Comparison of ENCODE assay signal across 21 cellular contexts in genomic region chr11:121420398-121420797, GRCh38. TPM values are rescaled to one million over a fixed set of nuclear protein-coding genes. Genes with fewer than 3 reads are reported as not detected.
DNase-seq lines count a peak whose midpoint lies in the region; ATAC-seq and TF ChIP-seq lines count a peak whose summit lies in the region.
"Had no signal": no experiment of that assay in that cellular context is flagged by ENCODE, and none has a peak within 500 bp of the region (broad histone marks: within the 10 kb centered on the region; RNA-seq: fewer than 3 reads in every experiment).

No MANE protein-coding gene starts in this region.

- no peaks in the 10 kb centered on the region for H3K79me1 ChIP-seq in mesenchymal stem cell (replicated peaks; ENCODE audit: low read length, poor library complexity, severe bottlenecking)

- peak in 1 of 3 donors; percentile 29 for DNase-seq in CD4-positive, CD25-positive, alpha-beta regulatory T cell
- peak in 1 of 7 experiments; percentile 27 for DNase-seq in CD8-positive, alpha-beta T cell
- no peak for DNase-seq in mesenchymal stem cell
- DNase-seq: activated T-cell treated with anti-CD3 and anti-CD28 coated beads, Interleukin-2, amount 50 U/mL, for 48 hours; cerebellar nuclear complex; DMS79 treated with DMSO at 0.1 percent for 48 hours; HCEC 1CT; heart left ventricle; Kasumi-1; NCI-H524; NK-92 treated with Interleukin-12 subunit alpha and Interleukin-12 subunit beta, amount 100 ng/mL, for 24 hours; occipital lobe; stimulated activated CD8-positive, alpha-beta memory T cell treated with anti-CD3 and anti-CD28 coated beads, Interleukin-4, amount 100 ng/mL, for 48 hours; transverse colon had no signal

- no peaks in the 10 kb centered on the region for H3K9me2 ChIP-seq in OCI-LY1 (ENCODE audit: low read depth, low read length)

- H2AFZ ChIP-seq in OCI-LY1 (ENCODE audit: low read length) (no peak overlapping the region), mesenchymal stem cell (ENCODE audit: low read depth, low read length) (no peak overlapping the region)

- no peaks in the 10 kb centered on the region for H3K27me3 ChIP-seq in CD4-positive, CD25-positive, alpha-beta regulatory T cell (ENCODE audit: control insufficient read depth, insufficient read depth, low read length)
- H3K27me3 ChIP-seq in CD8-positive, alpha-beta T cell (ENCODE audit: insufficient read depth, low read length), result no peaks in the 10 kb centered on the region
- H3K27me3 ChIP-seq in OCI-LY1 (ENCODE audit: insufficient read depth, low read length) (no peaks in the 10 kb centered on the region), mesenchymal stem cell (ENCODE audit: control insufficient read depth in 1 of 2, insufficient read depth in 1 of 2, low read length in 2 of 2) (peaks cover 0 to 55% of the 10 kb centered on the region in 2 experiments)
- H3K27me3 ChIP-seq: heart left ventricle, SJSA1, transverse colon had no signal

- H3K4ac ChIP-seq in mesenchymal stem cell (ENCODE audit: low read depth in 1 of 2, low read length in 2 of 2), result no peak overlapping the region

- no peak overlapping the region for H2BK5ac ChIP-seq in mesenchymal stem cell (ENCODE audit: low read depth, low read length, poor library complexity, severe bottlenecking)

- H3K79me2 ChIP-seq in OCI-LY1 (ENCODE audit: insufficient read depth, low read length), result no peaks in the 10 kb centered on the region

- H3K9me3 ChIP-seq in CD4-positive, CD25-positive, alpha-beta regulatory T cell (ENCODE audit: control insufficient read depth in 2 of 2, low read length in 2 of 2), result peaks cover 0 to 1% of the 10 kb centered on the region in 2 experiments
- no peaks in the 10 kb centered on the region for H3K9me3 ChIP-seq in CD8-positive, alpha-beta T cell (ENCODE audit: low read length)
- H3K9me3 ChIP-seq in OCI-LY1 (ENCODE audit: low read length) (no peaks in the 10 kb centered on the region), mesenchymal stem cell (ENCODE audit: control insufficient read depth, low read length) (no peaks in the 10 kb centered on the region)
- H3K9me3 ChIP-seq: heart left ventricle, SJSA1, transverse colon had no signal

- no peak overlapping the region for H3K18ac ChIP-seq in mesenchymal stem cell (ENCODE audit: low read depth in 1 of 2, low read length in 2 of 2)

- H2AK5ac ChIP-seq in mesenchymal stem cell (ENCODE audit: low read length, severe bottlenecking), result no peak overlapping the region

- no peak overlapping the region for H2BK15ac ChIP-seq in mesenchymal stem cell (ENCODE audit: low read depth, poor library complexity, severe bottlenecking)

- no peaks in the 10 kb centered on the region for H4K20me1 ChIP-seq in OCI-LY1 (ENCODE audit: insufficient read depth, low read length)

- TF ChIP-seq CTCF in CD8-positive, alpha-beta T cell (IDR thresholded peaks at IDR 0.05), result no peak
- TF ChIP-seq CTCF in OCI-LY1 (IDR thresholded peaks at IDR 0.05; ENCODE audit: low read length), result no peak

- H3K4me1 Mint-ChIP-seq in CD4-positive, CD25-positive, alpha-beta regulatory T cell, result peaks cover 24 to 92% (median 62%) of the 10 kb centered on the region in 4 donors
- H3K4me1 Mint-ChIP-seq in CD8-positive, alpha-beta T cell (ENCODE audit: low read depth), result peaks cover 82% of the 10 kb centered on the region
- peaks cover 38% of the 10 kb centered on the region for H3K4me1 Mint-ChIP-seq in activated T-helper 17 cell treated with anti-CD3 and anti-CD28 coated beads, Interleukin-2, amount 50 U/mL, for 72 hours

- H3K4me3 ChIP-seq in CD4-positive, CD25-positive, alpha-beta regulatory T cell (ENCODE audit: low read depth, low read length), result no peak overlapping the region
- H3K4me3 ChIP-seq in CD8-positive, alpha-beta T cell (ENCODE audit: low read depth, low read length), result no peak overlapping the region
- H3K4me3 ChIP-seq in OCI-LY1 (ENCODE audit: low read depth, low read length, poor library complexity, severe bottlenecking) (no peak overlapping the region), mesenchymal stem cell (ENCODE audit: insufficient read depth in 1 of 2, low read depth in 1 of 2, low read length in 2 of 2) (no peak overlapping the region)
- H3K4me3 ChIP-seq: heart left ventricle, SJSA1, transverse colon had no signal

- no peaks in the 10 kb centered on the region for H3K27me3 Mint-ChIP-seq in CD4-positive, CD25-positive, alpha-beta regulatory T cell
- no peaks in the 10 kb centered on the region for H3K27me3 Mint-ChIP-seq in CD8-positive, alpha-beta T cell (ENCODE audit: low read depth)
- H3K27me3 Mint-ChIP-seq in activated T-helper 17 cell treated with anti-CD3 and anti-CD28 coated beads, Interleukin-2, amount 50 U/mL, for 72 hours, result no peaks in the 10 kb centered on the region

- H3K9ac ChIP-seq in OCI-LY1 (ENCODE audit: low read length), result no peak overlapping the region
- H3K9ac ChIP-seq in mesenchymal stem cell (ENCODE audit: low read length), result no peak overlapping the region

- peaks cover 38% of the 10 kb centered on the region for H3K4me1 ChIP-seq in CD4-positive, CD25-positive, alpha-beta regulatory T cell (ENCODE audit: control insufficient read depth, insufficient read depth, low read length, poor library complexity, severe bottlenecking)
- peaks cover 72% of the 10 kb centered on the region for H3K4me1 ChIP-seq in CD8-positive, alpha-beta T cell (ENCODE audit: insufficient read depth, low read length)
- H3K4me1 ChIP-seq in OCI-LY1 (ENCODE audit: insufficient read depth, low read length, severe bottlenecking), result peaks cover 63% of the 10 kb centered on the region
- H3K4me1 ChIP-seq in mesenchymal stem cell (ENCODE audit: control insufficient read depth, insufficient read depth, low read depth, low read length), result no peaks in the 10 kb centered on the region
- H3K4me1 ChIP-seq: SJSA1 had no signal

- H2BK12ac ChIP-seq in mesenchymal stem cell (ENCODE audit: low read length in 2 of 2), result no peak overlapping the region

- no peak overlapping the region for H4K8ac ChIP-seq in mesenchymal stem cell (ENCODE audit: low read length)

- WGBS in mesenchymal stem cell, result 88% methylated on average over 2 of the region's 2 CpGs

- no peaks in the 10 kb centered on the region for H3F3A ChIP-seq in OCI-LY1 (ENCODE audit: insufficient read depth, low read length)

- no peak overlapping the region for H2BK120ac ChIP-seq in mesenchymal stem cell (ENCODE audit: low read depth, low read length)

- no peak overlapping the region for H3K4me2 ChIP-seq in OCI-LY1 (ENCODE audit: low read length)
- H3K4me2 ChIP-seq in mesenchymal stem cell (ENCODE audit: low read length, poor library complexity, severe bottlenecking), result no peak overlapping the region

- ATAC-seq in CD4-positive, CD25-positive, alpha-beta regulatory T cell (ENCODE audit: low read depth in 2 of 2), result no peak
- no peak for ATAC-seq in CD8-positive, alpha-beta T cell
- ATAC-seq in activated T-helper 17 cell treated with anti-CD3 and anti-CD28 coated beads, Interleukin-2, amount 50 U/mL, for 72 hours (replicated peaks), result peak; percentile 48
- ATAC-seq in GM21423 (IDR thresholded peaks at IDR 0.05; ENCODE audit: unreplicated experiment), result no peak
- no peak for ATAC-seq in GM21381 (IDR thresholded peaks at IDR 0.05; ENCODE audit: unreplicated experiment)
- ATAC-seq: heart left ventricle had no signal

- POLR2A ChIA-PET in CD8-positive, alpha-beta T cell (lab: Charles Lee), result interaction anchor here (0.8 to 2.5 kb wide), 4 partner anchors 11 to 53 kb away, joined by 3 to 14 read pairs (median 4); partner anchors contain the start of gene SORL1-AS1

- H3K23ac ChIP-seq in mesenchymal stem cell (ENCODE audit: low read length in 2 of 2), result no peak overlapping the region

- peaks cover 0 to 4% (median 2%) of the 10 kb centered on the region in 7 donors for H3K9me3 Mint-ChIP-seq in CD4-positive, CD25-positive, alpha-beta regulatory T cell
- peaks cover 3% of the 10 kb centered on the region for H3K9me3 Mint-ChIP-seq in CD8-positive, alpha-beta T cell
- no peaks in the 10 kb centered on the region for H3K9me3 Mint-ChIP-seq in activated T-helper 17 cell treated with anti-CD3 and anti-CD28 coated beads, Interleukin-2, amount 50 U/mL, for 72 hours

- H3K27ac ChIP-seq in CD4-positive, CD25-positive, alpha-beta regulatory T cell (ENCODE audit: insufficient read depth, low read length, poor library complexity, severe bottlenecking), result no peak overlapping the region
- no peak overlapping the region for H3K27ac ChIP-seq in CD8-positive, alpha-beta T cell (ENCODE audit: low read depth, low read length)
- peak overlapping the region; percentile 63 for H3K27ac ChIP-seq in OCI-LY1 (ENCODE audit: low read depth, low read length, poor library complexity, severe bottlenecking)
- H3K27ac ChIP-seq in mesenchymal stem cell (ENCODE audit: low read length, poor library complexity, severe bottlenecking), result no peak overlapping the region
- H3K27ac ChIP-seq: epithelial cell of prostate, SJSA1, transverse colon, VCaP had no signal

- peak overlapping the region in 1 of 4 donors; percentile 26 for H3K4me3 Mint-ChIP-seq in CD4-positive, CD25-positive, alpha-beta regulatory T cell
- no peak overlapping the region for H3K4me3 Mint-ChIP-seq in CD8-positive, alpha-beta T cell
- peak overlapping the region; percentile 27 for H3K4me3 Mint-ChIP-seq in activated T-helper 17 cell treated with anti-CD3 and anti-CD28 coated beads, Interleukin-2, amount 50 U/mL, for 72 hours

- peaks cover 18% of the 10 kb centered on the region for H3K36me3 Mint-ChIP-seq in CD4-positive, CD25-positive, alpha-beta regulatory T cell
- no peaks in the 10 kb centered on the region for H3K36me3 Mint-ChIP-seq in CD8-positive, alpha-beta T cell
- no peaks in the 10 kb centered on the region for H3K36me3 Mint-ChIP-seq in activated T-helper 17 cell treated with anti-CD3 and anti-CD28 coated beads, Interleukin-2, amount 50 U/mL, for 72 hours (ENCODE audit: low read depth)

- H3K36me3 ChIP-seq in CD4-positive, CD25-positive, alpha-beta regulatory T cell (ENCODE audit: control insufficient read depth, insufficient read depth, low read length), result no peaks in the 10 kb centered on the region
- H3K36me3 ChIP-seq in CD8-positive, alpha-beta T cell (ENCODE audit: insufficient read depth, low read length), result no peaks in the 10 kb centered on the region
- H3K36me3 ChIP-seq in OCI-LY1 (ENCODE audit: insufficient read depth, low read length) (no peaks in the 10 kb centered on the region), mesenchymal stem cell (ENCODE audit: control insufficient read depth in 1 of 2, insufficient read depth in 2 of 2, low read depth in 1 of 2, low read length in 2 of 2) (no peaks in the 10 kb centered on the region)
- H3K36me3 ChIP-seq: heart left ventricle, SJSA1, transverse colon had no signal

- intact Hi-C loops in CD8-positive, alpha-beta T cell (cut with DNase I, micrococcal nuclease), result loop anchor here in 1 of 2 experiments (5.0 kb wide), 1 partner anchor 93 kb away; no protein-coding TSS in a partner anchor

- H4K91ac ChIP-seq in mesenchymal stem cell (ENCODE audit: low read length), result no peak overlapping the region

- CTCF ChIA-PET in CD8-positive, alpha-beta T cell (lab: Charles Lee), result interaction anchor here (0.7 to 1.2 kb wide), 3 partner anchors 49 to 127 kb away, joined by 3 read pairs; no protein-coding TSS in a partner anchor

- peak overlapping the region; percentile 1 to 69 (median 49) for H3K27ac Mint-ChIP-seq in CD4-positive, CD25-positive, alpha-beta regulatory T cell
- H3K27ac Mint-ChIP-seq in CD8-positive, alpha-beta T cell, result peak overlapping the region; percentile 65
- H3K27ac Mint-ChIP-seq in activated T-helper 17 cell treated with anti-CD3 and anti-CD28 coated beads, Interleukin-2, amount 50 U/mL, for 72 hours, result peak overlapping the region; percentile 11

- H3K14ac ChIP-seq in mesenchymal stem cell (ENCODE audit: low read length in 2 of 2), result no peak overlapping the region

RNA-seq across cellular contexts. Expression of gene SORL1, which starts 31.7 kb away (rescaled TPM):
- total RNA-seq in CD4-positive, CD25-positive, alpha-beta regulatory T cell, result 441 TPM
- polyA plus RNA-seq in CD4-positive, CD25-positive, alpha-beta regulatory T cell, result 100 to 1,000 TPM; 143 to 169 (median 162) TPM
- total RNA-seq in CD8-positive, alpha-beta T cell, result 100 to 1,000 TPM; 170 TPM
- 10 to 100 TPM; 47.1 to 98.5 TPM for total RNA-seq in activated T-helper 17 cell treated with anti-CD3 and anti-CD28 coated beads, Interleukin-2, amount 50 U/mL, for 72 hours
- 0.58 TPM for polyA plus RNA-seq in mesenchymal stem cell (2013, experiment 1 of 2)
- polyA plus RNA-seq in mesenchymal stem cell (2013, experiment 2 of 2), result 0.56 TPM

Comparison
In these comparisons a context has a peak if more than half of its experiments do, and no peak if none do; other contexts are left out.
1. H3K27ac Mint-ChIP-seq: peak in every context shown above with its lines; median percentile 65 in CD8-positive, alpha-beta T cell; 49 in CD4-positive, CD25-positive, alpha-beta regulatory T cell; 11 in activated T-helper 17 cell treated with anti-CD3 and anti-CD28 coated beads, Interleukin-2, amount 50 U/mL, for 72 hours.